ENCODE assay signal across 26 cellular contexts in genomic region chr6:163605388-163606097, GRCh38.
"Had no signal": no experiment of that assay in that cellular context is flagged by ENCODE, and none has a peak within 500 bp of the region (broad histone marks: within the 10 kb centered on the region; RNA-seq: fewer than 3 reads in every experiment).

No MANE protein-coding gene starts in this region.

- H3K4me1 Mint-ChIP-seq: activated CD4-positive, alpha-beta memory T cell treated with anti-CD3 and anti-CD28 coated beads, Interleukin-2, amount 10 ng/mL, durations not matched to agents 7 days and 5 days; activated naive CD8-positive, alpha-beta T cell treated with anti-CD3 and anti-CD28 coated beads for 36 hours; activated T-helper 17 cell treated with anti-CD3 and anti-CD28 coated beads, Interleukin-2, amount 50 U/mL, for 72 hours had no signal

- H3K27me3 ChIP-seq: brain microvascular endothelial cell, cardiac muscle cell had no signal

- ATAC-seq: activated T-helper 17 cell treated with anti-CD3 and anti-CD28 coated beads, Interleukin-2, amount 50 U/mL, for 72 hours had no signal

- H3K36me3 ChIP-seq: brain microvascular endothelial cell, cardiac muscle cell had no signal

- H3K4me3 Mint-ChIP-seq: activated CD4-positive, alpha-beta memory T cell treated with anti-CD3 and anti-CD28 coated beads, Interleukin-2, amount 10 ng/mL, durations not matched to agents 7 days and 5 days; activated CD4-positive, alpha-beta T cell treated with anti-CD3 and anti-CD28 coated beads, Interleukin-2, amount 10 ng/mL, durations not matched to agents 7 days and 5 days; activated naive CD4-positive, alpha-beta T cell treated with anti-CD3 and anti-CD28 coated beads for 36 hours; activated naive CD8-positive, alpha-beta T cell treated with anti-CD3 and anti-CD28 coated beads for 36 hours; activated T-helper 17 cell treated with anti-CD3 and anti-CD28 coated beads, Interleukin-2, amount 50 U/mL, for 72 hours; T-helper 1 cell treated with Interleukin-12 subunit alpha and Interleukin-12 subunit beta and Interleukin-4 antibody, amounts not matched to agents 30 μg/mL and 1 μg/mL, for 36 hours had no signal

- DNase-seq: activated CD4-positive, alpha-beta memory T cell treated with anti-CD3 and anti-CD28 coated beads, Interleukin-2, amount 10 ng/mL, durations not matched to agents 7 days and 5 days; activated CD4-positive, alpha-beta T cell treated with anti-CD3 and anti-CD28 coated beads, Interleukin-2, amount 10 ng/mL, durations not matched to agents 7 days and 5 days; activated CD4-positive, CD25-positive, alpha-beta regulatory T cell; activated gamma-delta T cell; activated naive CD4-positive, alpha-beta T cell treated with anti-CD3 and anti-CD28 coated beads for 36 hours; activated naive CD8-positive, alpha-beta T cell treated with anti-CD3 and anti-CD28 coated beads for 36 hours; activated T-cell treated with anti-CD3 and anti-CD28 coated beads for 4 hours; activated T-cell treated with anti-CD3 and anti-CD28 coated beads, Interleukin-2, amount 50 U/mL, for 48 hours; brain microvascular endothelial cell; NCI-H1092; NCI-H1417 treated with DMSO at 0.1 percent for 48 hours; NCI-H1694; NCI-H2029; NCI-H2107; NCI-H2171 treated with DMSO at 0.1 percent for 48 hours; NCI-H345; NCI-H510A; NCI-H526 treated with DMSO at 0.1 percent for 48 hours; NCI-H82; NK-92 treated with Interleukin-12 subunit alpha and Interleukin-12 subunit beta, amount 100 ng/mL, for 24 hours; PC-9; SHP77 treated with DMSO at 0.1 percent for 48 hours had no signal

- H3K36me3 Mint-ChIP-seq: activated naive CD8-positive, alpha-beta T cell treated with anti-CD3 and anti-CD28 coated beads for 36 hours had no signal

- H3K27ac ChIP-seq: brain microvascular endothelial cell, cardiac muscle cell, KMS-11, PC-9 had no signal

- H3K27me3 Mint-ChIP-seq: activated CD4-positive, alpha-beta memory T cell treated with anti-CD3 and anti-CD28 coated beads, Interleukin-2, amount 10 ng/mL, durations not matched to agents 7 days and 5 days had no signal

- H3K4me3 ChIP-seq: cardiac muscle cell, PC-9 had no signal

- H3K27ac Mint-ChIP-seq: activated CD4-positive, alpha-beta memory T cell treated with anti-CD3 and anti-CD28 coated beads, Interleukin-2, amount 10 ng/mL, durations not matched to agents 7 days and 5 days; activated CD4-positive, alpha-beta T cell treated with anti-CD3 and anti-CD28 coated beads, Interleukin-2, amount 10 ng/mL, durations not matched to agents 7 days and 5 days; activated naive CD4-positive, alpha-beta T cell treated with anti-CD3 and anti-CD28 coated beads for 36 hours; activated naive CD8-positive, alpha-beta T cell treated with anti-CD3 and anti-CD28 coated beads for 36 hours; activated T-helper 17 cell treated with anti-CD3 and anti-CD28 coated beads, Interleukin-2, amount 50 U/mL, for 72 hours; T-helper 1 cell treated with Interleukin-12 subunit alpha and Interleukin-12 subunit beta and Interleukin-4 antibody, amounts not matched to agents 30 μg/mL and 1 μg/mL, for 36 hours had no signal

- H3K9me3 Mint-ChIP-seq: activated CD4-positive, alpha-beta memory T cell treated with anti-CD3 and anti-CD28 coated beads, Interleukin-2, amount 10 ng/mL, durations not matched to agents 7 days and 5 days; activated CD4-positive, alpha-beta T cell treated with anti-CD3 and anti-CD28 coated beads, Interleukin-2, amount 10 ng/mL, durations not matched to agents 7 days and 5 days; activated naive CD8-positive, alpha-beta T cell treated with anti-CD3 and anti-CD28 coated beads for 36 hours; activated T-helper 17 cell treated with anti-CD3 and anti-CD28 coated beads, Interleukin-2, amount 50 U/mL, for 72 hours; T-helper 1 cell treated with Interleukin-12 subunit alpha and Interleukin-12 subunit beta and Interleukin-4 antibody, amounts not matched to agents 30 μg/mL and 1 μg/mL, for 36 hours had no signal
